In the genomic region with DNA sequence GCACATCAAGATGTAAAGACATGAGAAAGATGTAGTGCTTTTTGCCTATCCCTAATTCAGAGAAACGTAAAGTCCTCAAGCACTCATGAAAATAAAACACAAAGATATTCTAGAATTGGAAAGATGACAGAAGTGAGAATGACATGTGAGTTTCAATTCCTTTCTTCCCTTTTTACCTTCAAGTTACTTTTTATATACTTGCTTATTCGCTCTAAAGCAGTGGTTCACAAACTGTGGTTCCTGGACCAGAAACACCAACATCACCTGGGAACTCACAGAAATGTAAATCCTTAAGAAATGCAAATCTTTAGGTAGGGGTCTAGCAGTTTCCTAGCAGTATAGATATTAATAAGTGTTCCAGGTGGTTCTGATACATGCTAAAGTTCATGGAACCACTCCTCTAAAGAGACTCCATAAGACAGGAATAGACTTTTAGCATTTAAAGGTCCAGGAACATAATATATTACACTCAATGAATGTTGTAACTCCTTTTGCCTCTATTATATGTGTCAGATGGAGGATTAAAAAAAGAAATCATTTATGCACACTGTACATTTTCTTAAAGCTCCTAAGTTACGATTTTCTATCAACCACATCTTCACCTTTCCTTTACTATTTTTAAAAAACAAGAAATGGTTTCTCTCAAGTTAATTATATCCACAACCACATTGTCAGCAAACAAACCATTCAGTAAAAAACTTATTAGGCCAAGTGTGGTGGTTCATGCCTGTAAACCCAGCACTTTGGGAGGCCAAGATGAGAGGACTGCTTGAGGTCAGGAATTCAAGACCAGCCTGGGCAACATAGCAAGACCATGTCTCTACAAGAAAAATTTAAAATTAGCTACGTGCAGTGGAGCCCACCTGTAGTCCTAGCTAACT, we compare ENCODE assay signal across 12 cellular contexts. TPM values are rescaled to one million over a fixed set of nuclear protein-coding genes. Genes with fewer than 3 reads are reported as not detected.
A peak's percentile ranks its signal among the peaks of the same experiment; 100 is the strongest.
DNase-seq lines count a peak whose midpoint lies in the region; ATAC-seq and TF ChIP-seq lines count a peak whose summit lies in the region.
"Had no signal": no experiment of that assay in that cellular context is flagged by ENCODE, and none has a peak within 500 bp of the region (broad histone marks: within the 10 kb centered on the region; RNA-seq: fewer than 3 reads in every experiment).

No MANE protein-coding gene starts in this region.

- H3K27me3 Mint-ChIP-seq in activated T-cell treated with anti-CD3 and anti-CD28 coated beads, Interleukin-2, amount 50 U/mL, for 4 hours (ENCODE audit: low read depth), result no peaks in the 10 kb centered on the region
- H3K27me3 Mint-ChIP-seq: brain had no signal

- no peak overlapping the region for H3K4me3 Mint-ChIP-seq in activated T-cell treated with anti-CD3 and anti-CD28 coated beads, Interleukin-2, amount 50 U/mL, for 4 hours
- H3K4me3 Mint-ChIP-seq: brain had no signal

- TF ChIP-seq CTCF in GM06990 (IDR thresholded peaks at IDR 0.05; ENCODE audit: insufficient read depth, low read length, poor library complexity, severe bottlenecking), result no peak

- H3K4me3 ChIP-seq in GM06990 (replicated peaks; ENCODE audit: low read depth, low read length), result 0 out of 2 replicates have a peak overlapping the region, but pooled peaks have one; percentile 3
- H3K4me3 ChIP-seq: psoas muscle had no signal

- peak; percentile 72 for ATAC-seq in GM19324 (IDR thresholded peaks at IDR 0.05; ENCODE audit: low FRiP score, unreplicated experiment)
- peak; percentile 79 for ATAC-seq in HG02759 (IDR thresholded peaks at IDR 0.05; ENCODE audit: unreplicated experiment)
- peak; percentile 71 for ATAC-seq in HG03520 (IDR thresholded peaks at IDR 0.05; ENCODE audit: unreplicated experiment)
- no peak for ATAC-seq in activated T-cell treated with anti-CD3 and anti-CD28 coated beads, Interleukin-2, amount 50 U/mL, for 4 hours
- ATAC-seq: psoas muscle had no signal

- DNase-seq in GM06990 (ENCODE audit: extremely low read depth, insufficient read length), result peak; percentile 78
- DNase-seq in NCI-H1417 (lab: John Stamatoyannopoulos, UW), result no peak
- DNase-seq in NCI-H774 (lab: John Stamatoyannopoulos, UW), result no peak
- DNase-seq in activated T-cell treated with anti-CD3 and anti-CD28 coated beads, Interleukin-2, amount 50 U/mL, for 48 hours, result no peak
- no peak for DNase-seq in activated T-cell treated with anti-CD3 and anti-CD28 coated beads, Interleukin-2, amount 50 U/mL, for 4 hours
- DNase-seq: activated CD8-positive, alpha-beta memory T cell treated with anti-CD3 and anti-CD28 coated beads, Interleukin-2, amount 50 U/mL, for 4 hours; NCI-H510A; psoas muscle had no signal

- H3K36me3 ChIP-seq in GM06990 (ENCODE audit: control insufficient read depth, insufficient read depth, low read length), result no peaks in the 10 kb centered on the region

- no peaks in the 10 kb centered on the region for H3K9me3 Mint-ChIP-seq in activated T-cell treated with anti-CD3 and anti-CD28 coated beads, Interleukin-2, amount 50 U/mL, for 4 hours
- H3K9me3 Mint-ChIP-seq: brain had no signal

- H3K27me3 ChIP-seq in GM06990 (replicated peaks; ENCODE audit: control insufficient read depth, insufficient read depth, low read length), result no peaks in the 10 kb centered on the region

- H3K36me3 Mint-ChIP-seq in activated T-cell treated with anti-CD3 and anti-CD28 coated beads, Interleukin-2, amount 50 U/mL, for 4 hours (ENCODE audit: insufficient read depth), result peaks cover 23% of the 10 kb centered on the region

- peaks cover 9% of the 10 kb centered on the region for H3K4me1 Mint-ChIP-seq in activated T-cell treated with anti-CD3 and anti-CD28 coated beads, Interleukin-2, amount 50 U/mL, for 4 hours (ENCODE audit: low read depth)

RNA-seq across cellular contexts. Expression of a gene that starts 39.9 kb away (rescaled TPM):
- total RNA-seq in activated T-cell treated with anti-CD3 and anti-CD28 coated beads, Interleukin-2, amount 50 U/mL, for 4 hours, result 10 to 100 TPM; 14.5 to 16.5 (median 14.8) TPM

RNA-seq across cellular contexts. Expression of a gene that starts 40.1 kb away (rescaled TPM):
- 10 to 100 TPM; 10.2 to 11.1 (median 10.4) TPM for total RNA-seq in activated T-cell treated with anti-CD3 and anti-CD28 coated beads, Interleukin-2, amount 50 U/mL, for 4 hours

Comparison
In these comparisons a context has a peak if more than half of its experiments do, and no peak if none do; other contexts are left out.
1. ATAC-seq: peak in GM19324 (single experiment), HG02759 (single experiment) and HG03520 (single experiment); none in activated T-cell treated with anti-CD3 and anti-CD28 coated beads, Interleukin-2, amount 50 U/mL, for 4 hours (0 of 2).